Comparison of ENCODE assay signal across 8 cellular contexts in the genomic region with DNA sequence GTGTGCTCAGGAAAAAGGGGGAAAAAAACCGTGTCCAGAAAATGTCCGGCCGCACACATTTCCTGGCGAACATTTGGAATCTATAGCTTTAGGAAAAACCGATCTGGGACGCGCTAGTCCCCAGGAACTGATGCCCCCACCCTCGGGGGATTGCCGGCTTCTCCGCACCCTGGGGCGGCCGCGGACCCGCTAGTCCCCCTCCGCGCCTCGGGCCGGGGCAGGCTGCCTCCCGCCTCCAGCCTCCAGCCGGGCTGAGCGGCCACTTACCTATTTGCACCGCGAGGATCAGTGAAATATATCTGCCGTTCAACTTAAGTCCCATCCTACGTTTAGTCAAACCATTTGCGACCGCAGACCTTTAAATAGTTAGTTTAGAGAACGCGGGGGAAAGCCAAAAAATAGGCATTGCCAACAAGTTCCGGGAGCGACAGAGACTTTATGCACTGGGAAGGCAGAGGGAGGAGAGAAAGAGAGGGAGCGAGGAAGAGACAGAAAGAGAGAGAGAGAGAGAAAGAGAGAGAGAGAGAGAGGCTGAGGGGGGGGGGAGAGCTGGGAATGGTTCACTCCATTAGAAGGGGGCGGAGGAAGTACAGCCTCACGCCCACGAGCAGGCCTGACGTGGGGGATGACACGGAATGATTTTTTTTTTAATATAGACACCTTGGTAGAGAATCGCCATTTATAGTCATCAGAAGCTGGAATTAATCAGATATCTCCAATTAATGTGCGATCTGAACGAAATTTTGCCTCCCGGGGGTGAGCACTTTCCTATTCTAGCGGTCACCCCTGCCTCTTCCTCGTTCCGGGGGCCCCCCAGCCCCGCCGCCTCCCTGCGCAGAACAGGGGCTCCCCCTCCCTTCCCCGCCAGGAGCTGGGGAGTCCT. TPM values are rescaled to one million over a fixed set of nuclear protein-coding genes. Genes with fewer than 3 reads are reported as not detected.
DNase-seq lines count a peak whose midpoint lies in the region; ATAC-seq, FAIRE-seq and TF ChIP-seq lines count a peak whose summit lies in the region.

A gene with protein sequence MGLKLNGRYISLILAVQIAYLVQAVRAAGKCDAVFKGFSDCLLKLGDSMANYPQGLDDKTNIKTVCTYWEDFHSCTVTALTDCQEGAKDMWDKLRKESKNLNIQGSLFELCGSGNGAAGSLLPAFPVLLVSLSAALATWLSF (minus strand): TSS at position 498 of the 883 bp plus-strand sequence. CDS start 176 bp downstream, at position 322.

- H3K36me3 ChIP-seq in ES-I3 (ENCODE audit: insufficient read depth, low read length) = no peaks in the 10 kb centered on the region
- H3K36me3 ChIP-seq in adipocyte (ENCODE audit: control insufficient read depth, insufficient read depth, low read length, severe bottlenecking) = no peaks in the 10 kb centered on the region
- H3K36me3 ChIP-seq in kidney (ENCODE audit: control insufficient read depth in 1 of 2, insufficient read depth in 2 of 2, low read length in 2 of 2) = no peaks in the 10 kb centered on the region

- H3K4me3 ChIP-seq in adipocyte (ENCODE audit: low read length) (peak within 1 kb of the TSS; percentile 86), kidney (ENCODE audit: low read length in 2 of 2) (peak within 1 kb of the TSS; percentile 42 to 49)

- TF ChIP-seq CTCF in kidney (IDR thresholded peaks at IDR 0.05; ENCODE audit: borderline replicate concordance, extremely low read depth, insufficient read depth) = no peak

- H3K9ac ChIP-seq in ES-I3 (ENCODE audit: low read depth, low read length) = peak within 1 kb of the TSS; percentile 82; the same call in 1 of the 2 replicates
- H3K9ac ChIP-seq in adipocyte (ENCODE audit: low read length) = peak within 1 kb of the TSS; percentile 91
- no peak within 1 kb of the TSS for H3K9ac ChIP-seq in kidney (ENCODE audit: low read length in 2 of 2)

- intact Hi-C loops in kidney (cut with DNase I) = no loop called here

- no peak for FAIRE-seq in kidney (lab: Jason Lieb, UNC)

- DNase-seq in NCI-H128 (lab: John Stamatoyannopoulos, UW; ENCODE audit: unreplicated experiment) (peak; percentile 35), adipocyte (ENCODE audit: low read depth) (no peak), kidney (no peak), superior temporal gyrus (ENCODE audit: extremely low spot score) (peak; percentile 25), ecto neural progenitor cell (ENCODE audit: low spot score) (no peak), kidney glomerular epithelial cell (lab: John Stamatoyannopoulos, UW) (no peak)

- H3K27ac ChIP-seq in kidney (ENCODE audit: low read depth in 2 of 2, low read length in 2 of 2) = peak within 1 kb of the TSS in 1 of 2 donors; percentile 43

- H3K27me3 ChIP-seq in adipocyte (replicated peaks; ENCODE audit: control insufficient read depth, insufficient read depth, low read length) = peaks cover 18% of the 10 kb centered on the region

- no peak for ATAC-seq in GM19328 (IDR thresholded peaks at IDR 0.05; ENCODE audit: unreplicated experiment)

- H3K4me1 ChIP-seq in ES-I3 (ENCODE audit: insufficient read depth, low read length) (peaks cover 13% of the 10 kb centered on the region), adipocyte (ENCODE audit: control insufficient read depth, insufficient read depth, low read length) (peaks cover 22% of the 10 kb centered on the region), kidney (ENCODE audit: control insufficient read depth in 1 of 2, insufficient read depth in 1 of 2, low read depth in 1 of 2, low read length in 2 of 2) (peaks cover 4 to 8% of the 10 kb centered on the region in 2 donors)

- H3K9me3 ChIP-seq in ES-I3 (ENCODE audit: control insufficient read depth, insufficient read depth, low read length) (no peaks in the 10 kb centered on the region), adipocyte (ENCODE audit: control insufficient read depth, low read length) (no peaks in the 10 kb centered on the region), kidney (ENCODE audit: control insufficient read depth in 1 of 2, low read length in 2 of 2) (no peaks in the 10 kb centered on the region)

RNA-seq across cellular contexts. Expression of the gene that starts here (rescaled TPM):
- 8.5 TPM for total RNA-seq in kidney
- polyA plus RNA-seq in kidney (ENCODE audit: insufficient read depth, low read depth, low replicate concordance) = 6.4 TPM

Comparison
In these comparisons a context has a peak if more than half of its experiments do, and no peak if none do; other contexts are left out.
1. H3K9ac ChIP-seq: peak in ES-I3 (single experiment) and adipocyte (single experiment); none in kidney (0 of 2).
2. DNase-seq: peak in NCI-H128 (single experiment) and superior temporal gyrus (single experiment); none in adipocyte (single experiment), kidney (single experiment), ecto neural progenitor cell (single experiment) and kidney glomerular epithelial cell (single experiment).